In the genomic region with DNA sequence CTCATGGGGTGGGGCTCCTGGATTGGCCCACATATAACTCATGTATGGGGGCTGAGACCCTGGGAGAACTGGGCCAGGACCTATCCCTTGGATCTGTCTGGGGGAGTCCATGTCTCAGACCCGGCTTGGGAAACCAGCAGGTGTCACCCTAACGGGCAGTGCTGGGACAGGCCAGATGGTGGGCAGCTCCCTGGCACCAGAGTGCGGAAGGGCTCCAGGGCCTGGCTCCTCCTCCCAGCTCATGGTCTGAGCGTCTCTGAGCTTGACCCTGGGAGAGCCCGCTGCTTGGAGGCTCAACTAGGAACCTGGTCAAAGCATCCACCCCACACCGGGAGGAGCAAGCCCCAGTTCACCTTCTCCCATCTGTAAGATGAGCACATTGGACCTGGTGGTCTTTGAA, we compare ENCODE assay signal across 15 cellular contexts. TPM values are rescaled to one million over a fixed set of nuclear protein-coding genes. Genes with fewer than 3 reads are reported as not detected.
DNase-seq lines count a peak whose midpoint lies in the region; ATAC-seq, FAIRE-seq and TF ChIP-seq lines count a peak whose summit lies in the region.
"Had no signal": no experiment of that assay in that cellular context is flagged by ENCODE, and none has a peak within 500 bp of the region (broad histone marks: within the 10 kb centered on the region; RNA-seq: fewer than 3 reads in every experiment).

No MANE protein-coding gene starts in this region.

- no peaks in the 10 kb centered on the region for H3K9me2 ChIP-seq in OCI-LY7 (ENCODE audit: insufficient read depth, low read length)

- no peak overlapping the region for H3K4me2 ChIP-seq in OCI-LY7 (ENCODE audit: low read length)
- H3K4me2 ChIP-seq: PC-9 had no signal

- peak; percentile 41 for DNase-seq in Calu3
- DNase-seq in OCI-LY7 (ENCODE audit: low spot score): no peak
- DNase-seq in pancreas: peak; percentile 82 to 95 (median 88)
- no peak for DNase-seq in CD8-positive, alpha-beta memory T cell
- DNase-seq: activated CD4-positive, alpha-beta memory T cell treated with anti-CD3 and anti-CD28 coated beads for 36 hours; activated effector memory CD4-positive, alpha-beta T cell treated with anti-CD3 and anti-CD28 coated beads, Interleukin-2, amount 50 U/mL, for 16 hours; CD8-positive, alpha-beta T cell; erythroblast; NCI-H2171 treated with DMSO at 0.1 percent for 48 hours; PC-9; sigmoid colon had no signal

- no peak overlapping the region for H3K27ac Mint-ChIP-seq in Calu3 (ENCODE audit: unreplicated experiment)
- no peak overlapping the region for H3K27ac Mint-ChIP-seq in CD8-positive, alpha-beta memory T cell
- H3K27ac Mint-ChIP-seq: activated CD4-positive, alpha-beta memory T cell treated with anti-CD3 and anti-CD28 coated beads for 36 hours; CD8-positive, alpha-beta T cell had no signal

- H3K36me3 Mint-ChIP-seq in Calu3 (ENCODE audit: insufficient read depth, unreplicated experiment): no peaks in the 10 kb centered on the region
- H3K36me3 Mint-ChIP-seq in CD8-positive, alpha-beta memory T cell: no peaks in the 10 kb centered on the region
- H3K36me3 Mint-ChIP-seq: activated CD4-positive, alpha-beta memory T cell treated with anti-CD3 and anti-CD28 coated beads for 36 hours; CD8-positive, alpha-beta T cell had no signal

- POLR2A ChIA-PET in OCI-LY7 (lab: Charles Lee): no interaction called here
- POLR2A ChIA-PET in CD8-positive, alpha-beta memory T cell (lab: Charles Lee): no interaction called here

- H3K27ac ChIP-seq in OCI-LY7 (ENCODE audit: low read depth, low read length, poor library complexity, severe bottlenecking) (no peak overlapping the region), pancreas (no peak overlapping the region)
- H3K27ac ChIP-seq in CD8-positive, alpha-beta memory T cell (ENCODE audit: low read depth, low read length): no peak overlapping the region
- H3K27ac ChIP-seq: PC-9, sigmoid colon had no signal

- H3K36me3 ChIP-seq in OCI-LY7 (ENCODE audit: insufficient read depth, low read length) (no peaks in the 10 kb centered on the region), pancreas (no peaks in the 10 kb centered on the region)
- H3K36me3 ChIP-seq in CD8-positive, alpha-beta memory T cell (ENCODE audit: insufficient read depth, low read length): no peaks in the 10 kb centered on the region
- H3K36me3 ChIP-seq: sigmoid colon had no signal

- H3K4me1 ChIP-seq in OCI-LY7 (ENCODE audit: insufficient read depth, low read length, poor library complexity, severe bottlenecking): no peaks in the 10 kb centered on the region
- peaks cover 0 to 3% (median 0%) of the 10 kb centered on the region in 3 donors for H3K4me1 ChIP-seq in pancreas
- H3K4me1 ChIP-seq in CD8-positive, alpha-beta memory T cell (ENCODE audit: insufficient read depth, low read length): no peaks in the 10 kb centered on the region

- no peak for FAIRE-seq in pancreas (lab: Jason Lieb, UNC)

- H3K27me3 ChIP-seq in pancreas: no peaks in the 10 kb centered on the region
- H3K27me3 ChIP-seq in CD8-positive, alpha-beta memory T cell (ENCODE audit: insufficient read depth, low read length, poor library complexity, severe bottlenecking): no peaks in the 10 kb centered on the region
- H3K27me3 ChIP-seq: sigmoid colon had no signal

- H2AFZ ChIP-seq in OCI-LY7 (ENCODE audit: low read length): no peak overlapping the region
- H2AFZ ChIP-seq: PC-9 had no signal

- H3K9me3 ChIP-seq in OCI-LY7 (ENCODE audit: low read length) (no peaks in the 10 kb centered on the region), pancreas (no peaks in the 10 kb centered on the region)
- H3K9me3 ChIP-seq in CD8-positive, alpha-beta memory T cell (ENCODE audit: low read length): no peaks in the 10 kb centered on the region
- H3K9me3 ChIP-seq: sigmoid colon had no signal

- TF ChIP-seq CTCF in Calu3 (IDR thresholded peaks at IDR 0.05; ENCODE audit: unreplicated experiment) (no peak), OCI-LY7 (conservative IDR thresholded peaks at IDR 0.05; ENCODE audit: low read length) (0 out of 2 replicates have a peak, but pooled peaks have one; percentile 16), pancreas (IDR thresholded peaks at IDR 0.05) (peak in 3 of 4 donors; percentile 18 to 39 (median 21))

- H4K20me1 ChIP-seq in OCI-LY7 (ENCODE audit: insufficient read depth, low read length): no peaks in the 10 kb centered on the region

- 11 to 32% methylated on average over 6 of the region's 6 CpGs for WGBS in pancreas, 2 donors

- BruUV-seq in Calu3 (replicated peaks; lab: Mats Ljungman, UMichigan) (no TSS peak), OCI-LY7 (replicated peaks; lab: Mats Ljungman, UMichigan) (no TSS peak)

- H3K9me3 Mint-ChIP-seq in Calu3 (ENCODE audit: low read depth, unreplicated experiment): no peaks in the 10 kb centered on the region
- no peaks in the 10 kb centered on the region for H3K9me3 Mint-ChIP-seq in CD8-positive, alpha-beta memory T cell
- H3K9me3 Mint-ChIP-seq: activated CD4-positive, alpha-beta memory T cell treated with anti-CD3 and anti-CD28 coated beads for 36 hours; CD8-positive, alpha-beta T cell had no signal

- peak; percentile 38 for ATAC-seq in esophagus mucosa
- peak; percentile 97 to 100 (median 98) for ATAC-seq in pancreas
- ATAC-seq in GM18511 (IDR thresholded peaks at IDR 0.05; ENCODE audit: unreplicated experiment): no peak
- no peak for ATAC-seq in GM18907 (IDR thresholded peaks at IDR 0.05; ENCODE audit: unreplicated experiment)
- no peak for ATAC-seq in GM18909 (IDR thresholded peaks at IDR 0.05; ENCODE audit: poor library complexity, unreplicated experiment)
- ATAC-seq: CD8-positive, alpha-beta T cell had no signal

- no peaks in the 10 kb centered on the region for H3K27me3 Mint-ChIP-seq in Calu3 (ENCODE audit: unreplicated experiment)
- H3K27me3 Mint-ChIP-seq in CD8-positive, alpha-beta memory T cell: peaks cover 0 to 1% of the 10 kb centered on the region in 2 donors
- H3K27me3 Mint-ChIP-seq: activated CD4-positive, alpha-beta memory T cell treated with anti-CD3 and anti-CD28 coated beads for 36 hours had no signal

- intact Hi-C loops in Calu3 (cut with micrococcal nuclease; ENCODE audit: unreplicated experiment): no loop called here
- intact Hi-C loops in OCI-LY7 (cut with micrococcal nuclease; ENCODE audit: unreplicated experiment): no loop called here
- intact Hi-C loops in pancreas (cut with DNase I): no loop called here

- H3K79me2 ChIP-seq in OCI-LY7 (ENCODE audit: insufficient read depth, low read depth, low read length): no peaks in the 10 kb centered on the region

- CTCF ChIA-PET in Calu3 (lab: Charles Lee) (interaction anchor here (0.6 to 0.7 kb wide), 2 partner anchors 79 to 445 kb away, joined by 5 to 6 read pairs; no protein-coding TSS in a partner anchor), OCI-LY7 (lab: Charles Lee; ENCODE audit: unreplicated experiment) (no interaction called here)
- CTCF ChIA-PET in CD8-positive, alpha-beta memory T cell (lab: Charles Lee): no interaction called here

- H3K4me3 ChIP-seq in OCI-LY7 (ENCODE audit: low read depth, low read length, poor library complexity, severe bottlenecking): no peak overlapping the region
- H3K4me3 ChIP-seq in pancreas: no peak overlapping the region
- no peak overlapping the region for H3K4me3 ChIP-seq in CD8-positive, alpha-beta memory T cell (ENCODE audit: low read length)
- H3K4me3 ChIP-seq: PC-9, sigmoid colon had no signal

- no peaks in the 10 kb centered on the region for H3K4me1 Mint-ChIP-seq in Calu3 (ENCODE audit: low read depth, unreplicated experiment)
- no peaks in the 10 kb centered on the region for H3K4me1 Mint-ChIP-seq in CD8-positive, alpha-beta memory T cell

- no peak overlapping the region for H3K4me3 Mint-ChIP-seq in Calu3 (ENCODE audit: low read depth, unreplicated experiment)
- no peak overlapping the region for H3K4me3 Mint-ChIP-seq in CD8-positive, alpha-beta memory T cell
- H3K4me3 Mint-ChIP-seq: activated CD4-positive, alpha-beta memory T cell treated with anti-CD3 and anti-CD28 coated beads for 36 hours; CD8-positive, alpha-beta T cell had no signal

RNA-seq across cellular contexts. Expression of gene NCS1, which starts 15.5 kb away (rescaled TPM):
- total RNA-seq in Calu3 (2022) (14.4 and 16.1 TPM in 2 replicates), OCI-LY7 (2022) (not detected in 2 replicates), esophagus mucosa (19.7 TPM), pancreas (1 to 10 TPM; 3.0 to 8.6 (median 5.5) TPM)
- total RNA-seq in OCI-LY7 (2014; rRNA removed; shearing (Covaris generic)): not detected in 2 replicates
- 1 to 10 TPM; 4.7 to 4.8 TPM for polyA plus RNA-seq in pancreas
- 10 to 100 TPM; 23.6 to 24.3 TPM for total RNA-seq in CD8-positive, alpha-beta memory T cell
- 0.54 TPM for polyA plus RNA-seq in CD8-positive, alpha-beta memory T cell

Comparison
In these comparisons a context has a peak if more than half of its experiments do, and no peak if none do; other contexts are left out.
1. DNase-seq: peak in Calu3 (single experiment) and pancreas (6 of 6); none in OCI-LY7 (single experiment) and CD8-positive, alpha-beta memory T cell (0 of 5).
2. ATAC-seq: peak in esophagus mucosa (single experiment) and pancreas (4 of 4); none in GM18511 (single experiment), GM18907 (single experiment) and GM18909 (single experiment).